ENCODE assay signal across 8 cellular contexts in the genomic region with DNA sequence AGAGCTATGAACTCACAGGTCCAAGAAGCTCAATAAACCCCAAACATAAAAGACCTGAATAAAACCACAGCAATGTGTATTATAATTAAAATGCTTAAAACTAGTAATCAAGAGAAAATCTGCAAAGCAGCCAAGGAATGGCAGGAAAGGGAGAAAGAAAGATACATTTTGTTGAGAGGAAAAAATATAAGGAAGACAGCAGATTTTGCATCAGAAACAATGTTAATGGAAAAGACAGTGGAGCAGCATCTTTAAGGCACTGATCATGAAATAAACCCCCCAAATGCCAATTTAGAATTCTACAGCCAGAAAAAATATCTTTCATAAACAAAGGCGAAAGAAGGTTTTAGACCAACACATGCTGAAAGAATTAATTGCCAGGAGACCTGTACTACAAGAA.
"Had no signal": no experiment of that assay in that cellular context is flagged by ENCODE, and none has a peak within 500 bp of the region (broad histone marks: within the 10 kb centered on the region; RNA-seq: fewer than 3 reads in every experiment).

No MANE protein-coding gene starts in this region.

- H3K4me3 ChIP-seq: GM12878 had no signal

- DNase-seq: GDM1, GF-D8 had no signal

- FAIRE-seq: G401.6, GM12878, GM12891, GM12892, GM18507, GM19239 had no signal

- ATAC-seq: GM12878 had no signal
